ENCODE assay signal across 21 cellular contexts in genomic region chr18:74803769-74804168, GRCh38.
DNase-seq lines count a peak whose midpoint lies in the region; ATAC-seq and TF ChIP-seq lines count a peak whose summit lies in the region.
"Had no signal": no experiment of that assay in that cellular context is flagged by ENCODE, and none has a peak within 500 bp of the region (broad histone marks: within the 10 kb centered on the region; RNA-seq: fewer than 3 reads in every experiment).

No MANE protein-coding gene starts in this region.

- no CpG with 5 or more reads among the region's 10 CpGs for WGBS in neuronal stem cell (ENCODE audit: extremely low coverage in 2 of 2, insufficient read length in 2 of 2, insufficient replicate concordance in 1 of 2), 2 donors

- ATAC-seq in GM23338 (peak; percentile 28; the same call in 1 of the 3 replicates), GM18517 (IDR thresholded peaks at IDR 0.05; ENCODE audit: unreplicated experiment) (no peak)
- ATAC-seq: activated CD8-positive, alpha-beta T cell treated with anti-CD3 and anti-CD28 coated beads for 36 hours; GM12878 had no signal

- no peak overlapping the region for H3K23ac ChIP-seq in neuronal stem cell (ENCODE audit: low read depth, low read length, poor library complexity)

- H3K79me1 ChIP-seq in neuronal stem cell (ENCODE audit: low read depth, low read length): no peaks in the 10 kb centered on the region

- H3K4me3 ChIP-seq in GM23338 (no peak overlapping the region), ascending aorta (peak overlapping the region; percentile 16 to 28), left ventricle myocardium inferior (peak overlapping the region; percentile 44), rectal smooth muscle tissue (ENCODE audit: low read length) (peak overlapping the region; percentile 30), neuronal stem cell (ENCODE audit: low read length in 2 of 2) (no peak overlapping the region)
- H3K4me3 ChIP-seq: GM12878, SJSA1 had no signal

- intact Hi-C loops in ascending aorta (cut with DNase I): no loop called here
- intact Hi-C loops in left ventricle myocardium inferior (cut with micrococcal nuclease): no loop called here

- no peak for TF ChIP-seq CTCF in GM23338 (conservative IDR thresholded peaks at IDR 0.05; ENCODE audit: low read depth in 2 of 2)
- no peak for TF ChIP-seq CTCF in ascending aorta (IDR thresholded peaks at IDR 0.05)
- no peak for TF ChIP-seq CTCF in left ventricle myocardium inferior (IDR thresholded peaks at IDR 0.05; ENCODE audit: borderline replicate concordance)

- no peaks in the 10 kb centered on the region for H3K9me3 ChIP-seq in ascending aorta
- H3K9me3 ChIP-seq in left ventricle myocardium inferior (replicated peaks): no peaks in the 10 kb centered on the region
- no peaks in the 10 kb centered on the region for H3K9me3 ChIP-seq in neuronal stem cell (replicated peaks in 1 of 2; ENCODE audit: control insufficient read depth in 2 of 2, insufficient read depth in 1 of 2, low read depth in 1 of 2, low read length in 2 of 2)
- H3K9me3 ChIP-seq: neutrophil, SJSA1 had no signal

- DNase-seq in GM23338 (ENCODE audit: low spot score): peak; percentile 7
- no peak for DNase-seq in ascending aorta (ENCODE audit: low spot score in 2 of 2)
- no peak for DNase-seq in left ventricle myocardium inferior
- DNase-seq in activated T-cell treated with anti-CD3 and anti-CD28 coated beads for 4 hours: no peak
- no peak for DNase-seq in neuronal stem cell (ENCODE audit: low spot score)
- DNase-seq in activated naive CD8-positive, alpha-beta T cell treated with anti-CD3 and anti-CD28 coated beads for 36 hours: no peak
- DNase-seq: activated CD8-positive, alpha-beta T cell treated with anti-CD3 and anti-CD28 coated beads for 36 hours; activated T-cell treated with anti-CD3 and anti-CD28 coated beads, Interleukin-2, amount 50 U/mL, for 1 hour; CD4-positive, alpha-beta memory T cell; DMS153; erythroblast; KG1; stimulated activated CD8-positive, alpha-beta memory T cell treated with anti-CD3 and anti-CD28 coated beads, Interleukin-4, amount 100 ng/mL, for 48 hours; substantia nigra had no signal

- no peak overlapping the region for H2BK120ac ChIP-seq in neuronal stem cell (ENCODE audit: low read depth, low read length)

- H3K9me2 ChIP-seq in GM23338 (ENCODE audit: insufficient read depth): no peaks in the 10 kb centered on the region

- H3K9me3 Mint-ChIP-seq in GM23338: no peaks in the 10 kb centered on the region
- no peaks in the 10 kb centered on the region for H3K9me3 Mint-ChIP-seq in activated naive CD8-positive, alpha-beta T cell treated with anti-CD3 and anti-CD28 coated beads for 36 hours
- H3K9me3 Mint-ChIP-seq: activated CD8-positive, alpha-beta T cell treated with anti-CD3 and anti-CD28 coated beads for 36 hours; central memory CD8-positive, alpha-beta T cell; T-helper 2 cell treated with Interferon-gamma antibody and Interleukin-4, amounts not matched to agents 5 μg/mL and 100 μg/mL, for 36 hours had no signal

- H3K9ac ChIP-seq in rectal smooth muscle tissue (ENCODE audit: low read length) (no peak overlapping the region), neuronal stem cell (ENCODE audit: low read depth, low read length, poor library complexity) (no peak overlapping the region)

- H3K4me2 ChIP-seq in GM23338 (no peak overlapping the region), neuronal stem cell (ENCODE audit: insufficient read depth, low read length, poor library complexity, severe bottlenecking) (no peak overlapping the region)

- no peak overlapping the region for H3K27ac ChIP-seq in GM23338 (ENCODE audit: low read depth)
- H3K27ac ChIP-seq in ascending aorta: no peak overlapping the region
- peak overlapping the region; percentile 65 for H3K27ac ChIP-seq in left ventricle myocardium inferior (replicated peaks)
- H3K27ac ChIP-seq in rectal smooth muscle tissue (ENCODE audit: low read depth, low read length): no peak overlapping the region
- H3K27ac ChIP-seq in neuronal stem cell (replicated peaks; ENCODE audit: low read length): no peak overlapping the region
- H3K27ac ChIP-seq: neutrophil, SJSA1 had no signal

- no peak overlapping the region for H3K4me3 Mint-ChIP-seq in GM23338
- no peak overlapping the region for H3K4me3 Mint-ChIP-seq in activated naive CD8-positive, alpha-beta T cell treated with anti-CD3 and anti-CD28 coated beads for 36 hours
- H3K4me3 Mint-ChIP-seq: activated CD8-positive, alpha-beta T cell treated with anti-CD3 and anti-CD28 coated beads for 36 hours; CD4-positive, alpha-beta memory T cell; central memory CD8-positive, alpha-beta T cell; T-helper 2 cell treated with Interferon-gamma antibody and Interleukin-4, amounts not matched to agents 5 μg/mL and 100 μg/mL, for 36 hours had no signal

- no peaks in the 10 kb centered on the region for H3F3A ChIP-seq in GM23338 (replicated peaks; ENCODE audit: low read depth)

- H3K79me2 ChIP-seq in GM23338 (replicated peaks; ENCODE audit: insufficient read depth): no peaks in the 10 kb centered on the region

- H3K14ac ChIP-seq in neuronal stem cell (ENCODE audit: low read length): no peak overlapping the region

- no peaks in the 10 kb centered on the region for H3K27me3 ChIP-seq in GM23338 (ENCODE audit: insufficient read depth)
- H3K27me3 ChIP-seq in ascending aorta: no peaks in the 10 kb centered on the region
- H3K27me3 ChIP-seq in left ventricle myocardium inferior (ENCODE audit: low read depth): no peaks in the 10 kb centered on the region
- no peaks in the 10 kb centered on the region for H3K27me3 ChIP-seq in rectal smooth muscle tissue (ENCODE audit: control insufficient read depth, insufficient read depth, low read length)
- H3K27me3 ChIP-seq in neuronal stem cell (ENCODE audit: control insufficient read depth in 3 of 3, insufficient read depth in 3 of 3, low read depth in 1 of 3, low read length in 3 of 3): no peaks in the 10 kb centered on the region
- H3K27me3 ChIP-seq: neutrophil, SJSA1 had no signal

- H4K8ac ChIP-seq in neuronal stem cell (ENCODE audit: low read depth, low read length): no peak overlapping the region

- no peak overlapping the region for H3K4ac ChIP-seq in neuronal stem cell (ENCODE audit: low read length)

- no peak overlapping the region for H3K18ac ChIP-seq in neuronal stem cell (ENCODE audit: low read length)

- peaks cover 49% of the 10 kb centered on the region for H3K4me1 ChIP-seq in GM23338 (ENCODE audit: insufficient read depth)
- no peaks in the 10 kb centered on the region for H3K4me1 ChIP-seq in ascending aorta
- H3K4me1 ChIP-seq in left ventricle myocardium inferior: peaks cover 34% of the 10 kb centered on the region
- peaks cover 2% of the 10 kb centered on the region for H3K4me1 ChIP-seq in rectal smooth muscle tissue (ENCODE audit: control insufficient read depth, insufficient read depth, low read length)
- peaks cover 0 to 2% of the 10 kb centered on the region in 2 donors for H3K4me1 ChIP-seq in neuronal stem cell (ENCODE audit: control insufficient read depth in 2 of 2, insufficient read depth in 1 of 2, low read depth in 1 of 2, low read length in 2 of 2)

- H3K36me3 ChIP-seq in GM23338 (ENCODE audit: insufficient read depth) (no peaks in the 10 kb centered on the region), ascending aorta (no peaks in the 10 kb centered on the region), left ventricle myocardium inferior (no peaks in the 10 kb centered on the region), rectal smooth muscle tissue (ENCODE audit: control insufficient read depth, insufficient read depth, low read length) (no peaks in the 10 kb centered on the region), neuronal stem cell (replicated peaks in 1 of 2; ENCODE audit: control insufficient read depth in 2 of 2, insufficient read depth in 2 of 2, low read length in 2 of 2) (no peaks in the 10 kb centered on the region)
- H3K36me3 ChIP-seq: neutrophil, SJSA1 had no signal

- no peak overlapping the region for H2BK15ac ChIP-seq in neuronal stem cell (ENCODE audit: low read length)

- H2AK5ac ChIP-seq in neuronal stem cell (ENCODE audit: low read depth, low read length): no peak overlapping the region

- H3K4me1 Mint-ChIP-seq in GM23338: peaks cover 54% of the 10 kb centered on the region
- H3K4me1 Mint-ChIP-seq in activated naive CD8-positive, alpha-beta T cell treated with anti-CD3 and anti-CD28 coated beads for 36 hours: peaks cover 12% of the 10 kb centered on the region
- H3K4me1 Mint-ChIP-seq: CD4-positive, alpha-beta memory T cell had no signal

- H4K91ac ChIP-seq in neuronal stem cell (ENCODE audit: low read depth, low read length, poor library complexity): no peak overlapping the region

- no peaks in the 10 kb centered on the region for H3K36me3 Mint-ChIP-seq in GM23338 (ENCODE audit: low read depth)
- H3K36me3 Mint-ChIP-seq in activated naive CD8-positive, alpha-beta T cell treated with anti-CD3 and anti-CD28 coated beads for 36 hours: peaks cover 9% of the 10 kb centered on the region

- no peak overlapping the region for H2BK12ac ChIP-seq in neuronal stem cell (ENCODE audit: low read length)

- no peaks in the 10 kb centered on the region for H4K20me1 ChIP-seq in GM23338 (replicated peaks; ENCODE audit: insufficient read depth)

- H2BK5ac ChIP-seq in neuronal stem cell (ENCODE audit: low read length): no peak overlapping the region

- H2AFZ ChIP-seq in GM23338 (no peak overlapping the region), neuronal stem cell (ENCODE audit: low read length) (no peak overlapping the region)

- peak overlapping the region; percentile 79 for H3K27ac Mint-ChIP-seq in GM23338
- no peak overlapping the region for H3K27ac Mint-ChIP-seq in activated naive CD8-positive, alpha-beta T cell treated with anti-CD3 and anti-CD28 coated beads for 36 hours
- H3K27ac Mint-ChIP-seq: activated CD8-positive, alpha-beta T cell treated with anti-CD3 and anti-CD28 coated beads for 36 hours; CD4-positive, alpha-beta memory T cell; T-helper 2 cell treated with Interferon-gamma antibody and Interleukin-4, amounts not matched to agents 5 μg/mL and 100 μg/mL, for 36 hours had no signal

- peaks cover 8% of the 10 kb centered on the region for H3K27me3 Mint-ChIP-seq in GM23338 (ENCODE audit: insufficient read depth, low read depth, poor library complexity)
- H3K27me3 Mint-ChIP-seq in activated naive CD8-positive, alpha-beta T cell treated with anti-CD3 and anti-CD28 coated beads for 36 hours: no peaks in the 10 kb centered on the region
- H3K27me3 Mint-ChIP-seq: activated CD8-positive, alpha-beta T cell treated with anti-CD3 and anti-CD28 coated beads for 36 hours; CD4-positive, alpha-beta memory T cell; central memory CD8-positive, alpha-beta T cell had no signal

Comparison
In these comparisons a context has a peak if more than half of its experiments do, and no peak if none do; other contexts are left out.
1. H3K4me3 ChIP-seq: peak in ascending aorta (2 of 2), left ventricle myocardium inferior (single experiment) and rectal smooth muscle tissue (single experiment); none in GM23338 (single experiment) and neuronal stem cell (0 of 2).